Comparison of ENCODE assay signal across 15 cellular contexts in genomic region chr10:97508342-97508741, GRCh38. TPM values are rescaled to one million over a fixed set of nuclear protein-coding genes. Genes with fewer than 3 reads are reported as not detected.
DNase-seq lines count a peak whose midpoint lies in the region; FAIRE-seq and TF ChIP-seq lines count a peak whose summit lies in the region.
"Had no signal": no experiment of that assay in that cellular context is flagged by ENCODE, and none has a peak within 500 bp of the region (broad histone marks: within the 10 kb centered on the region; RNA-seq: fewer than 3 reads in every experiment).

No MANE protein-coding gene starts in this region.

- FAIRE-seq in RCC 7860 (lab: Jason Lieb, UNC), result peak; percentile 82

- H3K9me3 Mint-ChIP-seq in CD14-positive monocyte, result no peaks in the 10 kb centered on the region
- H3K9me3 Mint-ChIP-seq: activated naive CD8-positive, alpha-beta T cell treated with anti-CD3 and anti-CD28 coated beads for 36 hours had no signal

- no peak overlapping the region for H3K27ac Mint-ChIP-seq in CD14-positive monocyte
- H3K27ac Mint-ChIP-seq: activated naive CD8-positive, alpha-beta T cell treated with anti-CD3 and anti-CD28 coated beads for 36 hours; B cell had no signal

- intact Hi-C loops in CD14-positive monocyte (cut with micrococcal nuclease), result no loop called here

- peaks cover 0 to 13% of the 10 kb centered on the region in 2 donors for H3K36me3 Mint-ChIP-seq in CD14-positive monocyte
- H3K36me3 Mint-ChIP-seq: activated naive CD8-positive, alpha-beta T cell treated with anti-CD3 and anti-CD28 coated beads for 36 hours had no signal

- H3K27me3 Mint-ChIP-seq in CD14-positive monocyte (ENCODE audit: low read depth in 3 of 3), result peaks cover 0 to 4% (median 0%) of the 10 kb centered on the region in 3 donors
- H3K27me3 Mint-ChIP-seq: activated naive CD8-positive, alpha-beta T cell treated with anti-CD3 and anti-CD28 coated beads for 36 hours had no signal

- H3K4me3 ChIP-seq in epithelial cell of esophagus (ENCODE audit: low read length), result no peak overlapping the region
- H3K4me3 ChIP-seq: mucosa of descending colon had no signal

- peaks cover 13% of the 10 kb centered on the region for H3K4me1 Mint-ChIP-seq in CD14-positive monocyte
- H3K4me1 Mint-ChIP-seq: activated naive CD8-positive, alpha-beta T cell treated with anti-CD3 and anti-CD28 coated beads for 36 hours had no signal

- no peak overlapping the region for H3K4me3 Mint-ChIP-seq in CD14-positive monocyte
- H3K4me3 Mint-ChIP-seq: activated naive CD8-positive, alpha-beta T cell treated with anti-CD3 and anti-CD28 coated beads for 36 hours; B cell had no signal

- TF ChIP-seq CTCF in epithelial cell of esophagus (IDR thresholded peaks at IDR 0.05; ENCODE audit: insufficient read depth, low read depth, low read length, missing control alignments), result no peak
- TF ChIP-seq CTCF in CD14-positive monocyte (IDR thresholded peaks at IDR 0.05), result no peak

- DNase-seq in EL, result peak; percentile 38
- DNase-seq in RCC 7860 (ENCODE audit: low spot score), result peak; percentile 51
- DNase-seq in epithelial cell of esophagus (ENCODE audit: low read depth), result peak; percentile 42
- DNase-seq in lung microvascular endothelial cell (ENCODE audit: low read depth in 2 of 2), result peak; percentile 78 to 84
- no peak for DNase-seq in NCI-H1694 (lab: John Stamatoyannopoulos, UW)
- no peak for DNase-seq in LoVo (ENCODE audit: low spot score)
- no peak for DNase-seq in CD14-positive monocyte (ENCODE audit: low spot score)
- no peak for DNase-seq in epidermal melanocyte (ENCODE audit: insufficient read length, low spot score)
- DNase-seq: activated CD8-positive, alpha-beta memory T cell treated with anti-CD3 and anti-CD28 coated beads, Interleukin-2, amount 50 U/mL, for 48 hours; activated naive CD8-positive, alpha-beta T cell treated with anti-CD3 and anti-CD28 coated beads for 36 hours; DMS 273 treated with DMSO at 0.1 percent for 48 hours; mucosa of descending colon; NCI-H146; RPMI8226 had no signal

RNA-seq across cellular contexts. Expression of gene UBTD1, which starts 9.6 kb away (rescaled TPM):
- 41.6 and 59.9 TPM in 2 replicates for total RNA-seq in lung microvascular endothelial cell
- polyA plus RNA-seq in CD14-positive monocyte, result 10 to 100 TPM; 17.2 to 20.0 TPM

RNA-seq across cellular contexts. Expression of gene MMS19, which starts 10.1 kb away (rescaled TPM):
- total RNA-seq in lung microvascular endothelial cell, result 39.7 and 47.2 TPM in 2 replicates
- 10 to 100 TPM; 23.2 to 29.2 TPM for polyA plus RNA-seq in CD14-positive monocyte

Comparison
In these comparisons a context has a peak if more than half of its experiments do, and no peak if none do; other contexts are left out.
1. DNase-seq: peak in EL (single experiment), RCC 7860 (single experiment), epithelial cell of esophagus (single experiment) and lung microvascular endothelial cell (2 of 2); none in NCI-H1694 (single experiment), LoVo (single experiment), CD14-positive monocyte (single experiment) and epidermal melanocyte (single experiment).